In genomic region chr19:55661826-55662225, GRCh38 we compare ENCODE assay signal across 1 cellular context.
TF ChIP-seq lines count a peak whose summit lies in the region.

No MANE protein-coding gene starts in this region.

TF ChIP-seq in HCT116, 20 proteins besides CTCF, POLR2A, EP300 and RAD21:
- TF ChIP-seq ZBTB33 (IDR thresholded peaks at IDR 0.05; ENCODE audit: extremely low read depth, insufficient replicate concordance, low read length), result no peak
- TF ChIP-seq TCF7L2 (IDR thresholded peaks at IDR 0.05; ENCODE audit: borderline replicate concordance, extremely low read depth, insufficient read depth, insufficient read length), result no peak
- TF ChIP-seq ATF3 (IDR thresholded peaks at IDR 0.05), result no peak
- TF ChIP-seq ZFX (IDR thresholded peaks at IDR 0.05), result no peak
- no peak for TF ChIP-seq SIN3A (IDR thresholded peaks at IDR 0.05; ENCODE audit: low read depth)
- TF ChIP-seq JUND (IDR thresholded peaks at IDR 0.05), result no peak
- no peak for TF ChIP-seq FOSL1 (IDR thresholded peaks at IDR 0.05; ENCODE audit: low read depth)
- no peak for TF ChIP-seq CEBPB (IDR thresholded peaks at IDR 0.05; ENCODE audit: low read depth)
- TF ChIP-seq CBX3 (IDR thresholded peaks at IDR 0.05; ENCODE audit: low read depth), result no peak
- no peak for TF ChIP-seq EGR1 (IDR thresholded peaks at IDR 0.05; ENCODE audit: low read depth)
- no peak for TF ChIP-seq ZNF274 (IDR thresholded peaks at IDR 0.05; ENCODE audit: low read depth, low read length)
- no peak for TF ChIP-seq SP1 (IDR thresholded peaks at IDR 0.05; ENCODE audit: low read depth)
- no peak for TF ChIP-seq POLR2AphosphoS5 (IDR thresholded peaks at IDR 0.05; ENCODE audit: low read depth, low read length)
- TF ChIP-seq EZH2 (IDR thresholded peaks at IDR 0.05), result no peak
- no peak for TF ChIP-seq YY1 (IDR thresholded peaks at IDR 0.05; ENCODE audit: extremely low read depth, insufficient replicate concordance, low read depth, low read length)
- no peak for TF ChIP-seq EZH2phosphoT487 (IDR thresholded peaks at IDR 0.05; ENCODE audit: borderline replicate concordance)
- TF ChIP-seq, protein P1, sequence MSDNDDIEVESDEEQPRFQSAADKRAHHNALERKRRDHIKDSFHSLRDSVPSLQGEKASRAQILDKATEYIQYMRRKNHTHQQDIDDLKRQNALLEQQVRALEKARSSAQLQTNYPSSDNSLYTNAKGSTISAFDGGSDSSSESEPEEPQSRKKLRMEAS (IDR thresholded peaks at IDR 0.05), result no peak
- no peak for TF ChIP-seq ELF1 (IDR thresholded peaks at IDR 0.05; ENCODE audit: borderline replicate concordance, low read depth)
- no peak for TF ChIP-seq SRF (IDR thresholded peaks at IDR 0.05; ENCODE audit: low read depth)
TF ChIP-seq in HCT116: peak in this region for 0.
